Comparison of ENCODE assay signal across 19 cellular contexts in the genomic region with DNA sequence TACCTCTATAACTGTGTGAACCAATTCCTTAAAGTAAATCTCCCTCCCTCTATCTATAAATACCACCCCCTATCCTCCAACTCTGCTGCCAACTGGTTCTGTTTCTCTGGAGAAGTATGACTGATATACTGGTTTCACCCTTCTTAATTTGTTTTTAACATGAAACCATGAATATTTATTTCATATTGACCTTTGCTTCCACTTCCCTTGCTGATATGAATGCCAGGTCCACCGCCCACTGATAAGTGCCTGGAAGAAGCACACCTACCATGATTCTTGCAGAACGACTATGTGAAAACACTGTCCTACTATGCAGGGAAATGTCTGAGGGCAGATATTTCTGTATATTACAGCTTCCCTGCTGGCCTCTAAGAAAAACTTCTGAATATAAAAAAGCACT.
DNase-seq lines count a peak whose midpoint lies in the region; ATAC-seq, FAIRE-seq and TF ChIP-seq lines count a peak whose summit lies in the region.
"Had no signal": no experiment of that assay in that cellular context is flagged by ENCODE, and none has a peak within 500 bp of the region (broad histone marks: within the 10 kb centered on the region; RNA-seq: fewer than 3 reads in every experiment).

No MANE protein-coding gene starts in this region.

- peaks cover 0 to 18% (median 5%) of the 10 kb centered on the region in 3 donors for H3K4me1 ChIP-seq in pancreas
- H3K4me1 ChIP-seq: BE2C, BLaER1 had no signal

- ATAC-seq in left colon, result peak; percentile 58
- peak in 3 of 4 donors; percentile 27 to 40 (median 32) for ATAC-seq in pancreas
- ATAC-seq in GM18511 (IDR thresholded peaks at IDR 0.05; ENCODE audit: unreplicated experiment), result no peak

- no peaks in the 10 kb centered on the region for H3K27me3 ChIP-seq in pancreas
- H3K27me3 ChIP-seq: BE2C, BLaER1 had no signal

- WGBS in pancreas, 2 donors, result 17 to 25% methylated on average over 2 of the region's 2 CpGs

- no peak overlapping the region for H3K4me3 ChIP-seq in pancreas
- H3K4me3 ChIP-seq: BLaER1 had no signal

- H3K36me3 ChIP-seq in pancreas, result no peaks in the 10 kb centered on the region
- H3K36me3 ChIP-seq: BE2C, BLaER1 had no signal

- intact Hi-C loops in left colon (cut with DNase I, micrococcal nuclease) (no loop called here), pancreas (cut with DNase I) (no loop called here)

- no peaks in the 10 kb centered on the region for H3K9me3 ChIP-seq in pancreas
- H3K9me3 ChIP-seq: BE2C, BLaER1 had no signal

- no peak for FAIRE-seq in pancreas (lab: Jason Lieb, UNC)
- FAIRE-seq: A204.1, G401.6, GM12891 had no signal

- TF ChIP-seq CTCF in pancreas (IDR thresholded peaks at IDR 0.05), result no peak

- DNase-seq in left colon (no peak), pancreas (no peak), DMS 273 (lab: John Stamatoyannopoulos, UW; ENCODE audit: unreplicated experiment) (no peak)
- no peak for DNase-seq in stimulated activated CD4-positive, alpha-beta T cell treated with anti-CD3 and anti-CD28 coated beads, Interleukin-15, amount 100 ng/mL, for 24 hours
- DNase-seq: 8988T; ACHN; BE2C; C1 segment of cervical spinal cord; CD4-positive, alpha-beta memory T cell; CD4-positive, CD25-positive, alpha-beta regulatory T cell; CD8-positive, alpha-beta memory T cell; COR-L47; DMS79 treated with DMSO at 0.1 percent for 48 hours; GF-D8 had no signal

- H3K27ac ChIP-seq in pancreas, result no peak overlapping the region
- H3K27ac ChIP-seq: BLaER1 had no signal
